1 cellular context compared by ENCODE assay signal in the genomic region with DNA sequence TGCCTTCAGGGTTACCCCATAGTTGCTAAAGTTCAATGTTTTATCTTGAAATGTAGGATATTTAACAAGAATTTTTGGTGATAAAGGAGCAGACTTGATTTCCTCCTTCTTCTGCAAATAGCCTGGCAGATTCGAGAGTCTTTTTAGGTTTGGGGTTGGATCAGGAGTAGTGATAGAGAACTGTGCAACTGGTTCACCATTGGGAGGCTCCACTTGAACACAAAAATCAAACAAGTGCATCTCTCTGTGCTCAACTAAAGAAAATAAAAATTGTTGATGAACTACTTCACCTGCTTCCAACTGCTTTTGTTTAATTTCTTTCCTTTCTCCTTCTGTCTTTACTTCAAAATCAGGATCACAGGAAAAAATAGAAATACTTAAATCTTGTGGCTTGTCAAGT.
TF ChIP-seq lines count a peak whose summit lies in the region.

No MANE protein-coding gene starts in this region.

TF ChIP-seq in K562, 482 proteins besides CTCF, POLR2A, EP300 and RAD21 (continued from another document):
- TF ChIP-seq, protein P1, sequence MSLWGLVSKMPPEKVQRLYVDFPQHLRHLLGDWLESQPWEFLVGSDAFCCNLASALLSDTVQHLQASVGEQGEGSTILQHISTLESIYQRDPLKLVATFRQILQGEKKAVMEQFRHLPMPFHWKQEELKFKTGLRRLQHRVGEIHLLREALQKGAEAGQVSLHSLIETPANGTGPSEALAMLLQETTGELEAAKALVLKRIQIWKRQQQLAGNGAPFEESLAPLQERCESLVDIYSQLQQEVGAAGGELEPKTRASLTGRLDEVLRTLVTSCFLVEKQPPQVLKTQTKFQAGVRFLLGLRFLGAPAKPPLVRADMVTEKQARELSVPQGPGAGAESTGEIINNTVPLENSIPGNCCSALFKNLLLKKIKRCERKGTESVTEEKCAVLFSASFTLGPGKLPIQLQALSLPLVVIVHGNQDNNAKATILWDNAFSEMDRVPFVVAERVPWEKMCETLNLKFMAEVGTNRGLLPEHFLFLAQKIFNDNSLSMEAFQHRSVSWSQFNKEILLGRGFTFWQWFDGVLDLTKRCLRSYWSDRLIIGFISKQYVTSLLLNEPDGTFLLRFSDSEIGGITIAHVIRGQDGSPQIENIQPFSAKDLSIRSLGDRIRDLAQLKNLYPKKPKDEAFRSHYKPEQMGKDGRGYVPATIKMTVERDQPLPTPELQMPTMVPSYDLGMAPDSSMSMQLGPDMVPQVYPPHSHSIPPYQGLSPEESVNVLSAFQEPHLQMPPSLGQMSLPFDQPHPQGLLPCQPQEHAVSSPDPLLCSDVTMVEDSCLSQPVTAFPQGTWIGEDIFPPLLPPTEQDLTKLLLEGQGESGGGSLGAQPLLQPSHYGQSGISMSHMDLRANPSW (CRISPR knock-in tag; IDR thresholded peaks at IDR 0.05): no peak
TF ChIP-seq in K562: peak in this region for 0.
